Comparison of ENCODE assay signal across 1 cellular context in the genomic region with DNA sequence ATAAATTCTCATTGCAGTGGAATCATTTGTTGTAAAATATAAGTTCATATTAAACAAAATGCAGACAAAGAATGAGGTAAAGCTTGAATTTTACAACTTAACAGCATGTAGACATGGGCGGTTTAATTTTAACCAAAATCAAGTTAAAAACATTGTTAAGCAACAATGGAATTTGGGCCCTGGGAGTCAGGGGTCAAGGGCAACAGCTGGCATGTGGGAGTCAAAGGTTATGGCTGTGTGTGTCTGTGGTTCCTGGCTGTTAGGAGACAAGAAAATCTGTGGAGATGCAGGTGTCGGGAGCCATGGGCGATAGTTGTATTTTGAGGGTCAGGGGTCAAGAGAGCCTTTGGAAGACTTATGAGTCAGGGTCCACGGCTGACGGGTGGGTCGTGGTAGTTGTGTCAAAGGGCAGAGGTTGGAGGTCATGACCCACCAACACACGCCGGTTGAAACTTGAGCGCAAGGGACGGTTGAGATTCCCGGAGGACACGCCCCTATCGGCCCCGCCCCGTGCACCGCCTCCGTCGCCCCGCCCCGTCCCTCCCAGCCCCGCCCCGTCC.
TF ChIP-seq lines count a peak whose summit lies in the region.

No MANE protein-coding gene starts in this region.

TF ChIP-seq in GM23338, 12 proteins besides CTCF, POLR2A, EP300 and RAD21 (continued from another document):
- TF ChIP-seq, protein P1, sequence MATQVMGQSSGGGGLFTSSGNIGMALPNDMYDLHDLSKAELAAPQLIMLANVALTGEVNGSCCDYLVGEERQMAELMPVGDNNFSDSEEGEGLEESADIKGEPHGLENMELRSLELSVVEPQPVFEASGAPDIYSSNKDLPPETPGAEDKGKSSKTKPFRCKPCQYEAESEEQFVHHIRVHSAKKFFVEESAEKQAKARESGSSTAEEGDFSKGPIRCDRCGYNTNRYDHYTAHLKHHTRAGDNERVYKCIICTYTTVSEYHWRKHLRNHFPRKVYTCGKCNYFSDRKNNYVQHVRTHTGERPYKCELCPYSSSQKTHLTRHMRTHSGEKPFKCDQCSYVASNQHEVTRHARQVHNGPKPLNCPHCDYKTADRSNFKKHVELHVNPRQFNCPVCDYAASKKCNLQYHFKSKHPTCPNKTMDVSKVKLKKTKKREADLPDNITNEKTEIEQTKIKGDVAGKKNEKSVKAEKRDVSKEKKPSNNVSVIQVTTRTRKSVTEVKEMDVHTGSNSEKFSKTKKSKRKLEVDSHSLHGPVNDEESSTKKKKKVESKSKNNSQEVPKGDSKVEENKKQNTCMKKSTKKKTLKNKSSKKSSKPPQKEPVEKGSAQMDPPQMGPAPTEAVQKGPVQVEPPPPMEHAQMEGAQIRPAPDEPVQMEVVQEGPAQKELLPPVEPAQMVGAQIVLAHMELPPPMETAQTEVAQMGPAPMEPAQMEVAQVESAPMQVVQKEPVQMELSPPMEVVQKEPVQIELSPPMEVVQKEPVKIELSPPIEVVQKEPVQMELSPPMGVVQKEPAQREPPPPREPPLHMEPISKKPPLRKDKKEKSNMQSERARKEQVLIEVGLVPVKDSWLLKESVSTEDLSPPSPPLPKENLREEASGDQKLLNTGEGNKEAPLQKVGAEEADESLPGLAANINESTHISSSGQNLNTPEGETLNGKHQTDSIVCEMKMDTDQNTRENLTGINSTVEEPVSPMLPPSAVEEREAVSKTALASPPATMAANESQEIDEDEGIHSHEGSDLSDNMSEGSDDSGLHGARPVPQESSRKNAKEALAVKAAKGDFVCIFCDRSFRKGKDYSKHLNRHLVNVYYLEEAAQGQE (IDR thresholded peaks at IDR 0.05; ENCODE audit: unreplicated experiment), result no peak
- TF ChIP-seq JUNB (IDR thresholded peaks at IDR 0.05; ENCODE audit: unreplicated experiment), result no peak
- no peak for TF ChIP-seq STAT1 (IDR thresholded peaks at IDR 0.05; ENCODE audit: unreplicated experiment)
- TF ChIP-seq NANOG (IDR thresholded peaks at IDR 0.05; ENCODE audit: borderline replicate concordance), result no peak
- TF ChIP-seq, protein P2, sequence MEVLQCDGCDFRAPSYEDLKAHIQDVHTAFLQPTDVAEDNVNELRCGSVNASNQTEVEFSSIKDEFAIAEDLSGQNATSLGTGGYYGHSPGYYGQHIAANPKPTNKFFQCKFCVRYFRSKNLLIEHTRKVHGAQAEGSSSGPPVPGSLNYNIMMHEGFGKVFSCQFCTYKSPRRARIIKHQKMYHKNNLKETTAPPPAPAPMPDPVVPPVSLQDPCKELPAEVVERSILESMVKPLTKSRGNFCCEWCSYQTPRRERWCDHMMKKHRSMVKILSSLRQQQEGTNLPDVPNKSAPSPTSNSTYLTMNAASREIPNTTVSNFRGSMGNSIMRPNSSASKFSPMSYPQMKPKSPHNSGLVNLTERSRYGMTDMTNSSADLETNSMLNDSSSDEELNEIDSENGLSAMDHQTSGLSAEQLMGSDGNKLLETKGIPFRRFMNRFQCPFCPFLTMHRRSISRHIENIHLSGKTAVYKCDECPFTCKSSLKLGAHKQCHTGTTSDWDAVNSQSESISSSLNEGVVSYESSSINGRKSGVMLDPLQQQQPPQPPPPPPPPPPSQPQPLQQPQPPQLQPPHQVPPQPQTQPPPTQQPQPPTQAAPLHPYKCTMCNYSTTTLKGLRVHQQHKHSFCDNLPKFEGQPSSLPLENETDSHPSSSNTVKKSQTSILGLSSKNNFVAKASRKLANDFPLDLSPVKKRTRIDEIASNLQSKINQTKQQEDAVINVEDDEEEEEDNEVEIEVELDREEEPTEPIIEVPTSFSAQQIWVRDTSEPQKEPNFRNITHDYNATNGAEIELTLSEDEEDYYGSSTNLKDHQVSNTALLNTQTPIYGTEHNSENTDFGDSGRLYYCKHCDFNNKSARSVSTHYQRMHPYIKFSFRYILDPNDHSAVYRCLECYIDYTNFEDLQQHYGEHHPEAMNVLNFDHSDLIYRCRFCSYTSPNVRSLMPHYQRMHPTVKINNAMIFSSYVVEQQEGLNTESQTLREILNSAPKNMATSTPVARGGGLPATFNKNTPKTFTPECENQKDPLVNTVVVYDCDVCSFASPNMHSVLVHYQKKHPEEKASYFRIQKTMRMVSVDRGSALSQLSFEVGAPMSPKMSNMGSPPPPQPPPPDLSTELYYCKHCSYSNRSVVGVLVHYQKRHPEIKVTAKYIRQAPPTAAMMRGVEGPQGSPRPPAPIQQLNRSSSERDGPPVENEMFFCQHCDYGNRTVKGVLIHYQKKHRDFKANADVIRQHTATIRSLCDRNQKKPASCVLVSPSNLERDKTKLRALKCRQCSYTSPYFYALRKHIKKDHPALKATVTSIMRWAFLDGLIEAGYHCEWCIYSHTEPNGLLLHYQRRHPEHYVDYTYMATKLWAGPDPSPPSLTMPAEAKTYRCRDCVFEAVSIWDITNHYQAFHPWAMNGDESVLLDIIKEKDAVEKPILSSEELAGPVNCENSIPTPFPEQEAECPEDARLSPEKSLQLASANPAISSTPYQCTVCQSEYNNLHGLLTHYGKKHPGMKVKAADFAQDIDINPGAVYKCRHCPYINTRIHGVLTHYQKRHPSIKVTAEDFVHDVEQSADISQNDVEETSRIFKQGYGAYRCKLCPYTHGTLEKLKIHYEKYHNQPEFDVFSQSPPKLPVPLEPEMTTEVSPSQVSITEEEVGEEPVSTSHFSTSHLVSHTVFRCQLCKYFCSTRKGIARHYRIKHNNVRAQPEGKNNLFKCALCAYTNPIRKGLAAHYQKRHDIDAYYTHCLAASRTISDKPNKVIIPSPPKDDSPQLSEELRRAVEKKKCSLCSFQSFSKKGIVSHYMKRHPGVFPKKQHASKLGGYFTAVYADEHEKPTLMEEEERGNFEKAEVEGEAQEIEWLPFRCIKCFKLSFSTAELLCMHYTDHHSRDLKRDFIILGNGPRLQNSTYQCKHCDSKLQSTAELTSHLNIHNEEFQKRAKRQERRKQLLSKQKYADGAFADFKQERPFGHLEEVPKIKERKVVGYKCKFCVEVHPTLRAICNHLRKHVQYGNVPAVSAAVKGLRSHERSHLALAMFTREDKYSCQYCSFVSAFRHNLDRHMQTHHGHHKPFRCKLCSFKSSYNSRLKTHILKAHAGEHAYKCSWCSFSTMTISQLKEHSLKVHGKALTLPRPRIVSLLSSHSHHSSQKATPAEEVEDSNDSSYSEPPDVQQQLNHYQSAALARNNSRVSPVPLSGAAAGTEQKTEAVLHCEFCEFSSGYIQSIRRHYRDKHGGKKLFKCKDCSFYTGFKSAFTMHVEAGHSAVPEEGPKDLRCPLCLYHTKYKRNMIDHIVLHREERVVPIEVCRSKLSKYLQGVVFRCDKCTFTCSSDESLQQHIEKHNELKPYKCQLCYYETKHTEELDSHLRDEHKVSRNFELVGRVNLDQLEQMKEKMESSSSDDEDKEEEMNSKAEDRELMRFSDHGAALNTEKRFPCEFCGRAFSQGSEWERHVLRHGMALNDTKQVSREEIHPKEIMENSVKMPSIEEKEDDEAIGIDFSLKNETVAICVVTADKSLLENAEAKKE (CRISPR knock-in tag; IDR thresholded peaks at IDR 0.05), result no peak
- no peak for TF ChIP-seq POLR2AphosphoS5 (IDR thresholded peaks at IDR 0.05; ENCODE audit: low read depth)
- TF ChIP-seq, protein P3, sequence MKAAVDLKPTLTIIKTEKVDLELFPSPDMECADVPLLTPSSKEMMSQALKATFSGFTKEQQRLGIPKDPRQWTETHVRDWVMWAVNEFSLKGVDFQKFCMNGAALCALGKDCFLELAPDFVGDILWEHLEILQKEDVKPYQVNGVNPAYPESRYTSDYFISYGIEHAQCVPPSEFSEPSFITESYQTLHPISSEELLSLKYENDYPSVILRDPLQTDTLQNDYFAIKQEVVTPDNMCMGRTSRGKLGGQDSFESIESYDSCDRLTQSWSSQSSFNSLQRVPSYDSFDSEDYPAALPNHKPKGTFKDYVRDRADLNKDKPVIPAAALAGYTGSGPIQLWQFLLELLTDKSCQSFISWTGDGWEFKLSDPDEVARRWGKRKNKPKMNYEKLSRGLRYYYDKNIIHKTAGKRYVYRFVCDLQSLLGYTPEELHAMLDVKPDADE (IDR thresholded peaks at IDR 0.05), result no peak
- no peak for TF ChIP-seq EZH2 (IDR thresholded peaks at IDR 0.05; ENCODE audit: low read depth, unreplicated experiment)
